11 cellular contexts compared by ENCODE assay signal in genomic region chr12:100995771-100996170, GRCh38.
DNase-seq lines count a peak whose midpoint lies in the region; ATAC-seq and TF ChIP-seq lines count a peak whose summit lies in the region.
"Had no signal": no experiment of that assay in that cellular context is flagged by ENCODE, and none has a peak within 500 bp of the region (broad histone marks: within the 10 kb centered on the region; RNA-seq: fewer than 3 reads in every experiment).

No MANE protein-coding gene starts in this region.

- H3K9me3 Mint-ChIP-seq in activated naive CD4-positive, alpha-beta T cell treated with anti-CD3 and anti-CD28 coated beads, Interleukin-2, amount 10 ng/mL, durations not matched to agents 7 days and 5 days = peaks cover 2% of the 10 kb centered on the region

- no peak overlapping the region for H3K9ac ChIP-seq in HUES48 (ENCODE audit: low read depth, low read length)

- in situ Hi-C loops in GM13977 (cut with MboI; ENCODE audit: low pct_unique_long_range_greater_than_20kb, low sequenced_read_pairs, unreplicated experiment) = no loop called here

- H3K9me3 ChIP-seq in HUES48 (ENCODE audit: control insufficient read depth, insufficient read depth, low read length) = no peaks in the 10 kb centered on the region

- H3K27me3 Mint-ChIP-seq in activated naive CD4-positive, alpha-beta T cell treated with anti-CD3 and anti-CD28 coated beads, Interleukin-2, amount 10 ng/mL, durations not matched to agents 7 days and 5 days = no peaks in the 10 kb centered on the region

- ATAC-seq in GM19455 (IDR thresholded peaks at IDR 0.05; ENCODE audit: unreplicated experiment) (peak; percentile 83), HG02840 (IDR thresholded peaks at IDR 0.05; ENCODE audit: low FRiP score, unreplicated experiment) (peak; percentile 55)

- no peaks in the 10 kb centered on the region for H3K36me3 Mint-ChIP-seq in activated naive CD4-positive, alpha-beta T cell treated with anti-CD3 and anti-CD28 coated beads, Interleukin-2, amount 10 ng/mL, durations not matched to agents 7 days and 5 days

- H3K4me3 ChIP-seq in HUES48 (ENCODE audit: low read depth, low read length) = no peak overlapping the region
- H3K4me3 ChIP-seq: SK-N-MC had no signal

- CTCF ChIA-PET in activated naive CD4-positive, alpha-beta T cell treated with anti-CD3 and anti-CD28 coated beads, Interleukin-2, amount 10 ng/mL, durations not matched to agents 7 days and 5 days (lab: Charles Lee) = interaction anchor here (0.6 kb wide), 1 partner anchor 971 kb away, joined by 3 read pairs; no protein-coding TSS in a partner anchor

- H3K27ac ChIP-seq in HUES48 (ENCODE audit: low read depth, low read length) = peak overlapping the region; percentile 82
- H3K27ac ChIP-seq: SK-N-MC had no signal

- peak; percentile 6 for TF ChIP-seq CTCF in GM13977 (IDR thresholded peaks at IDR 0.05; ENCODE audit: extremely low read depth, insufficient read depth, missing control alignments)

- DNase-seq in GM13977 (ENCODE audit: low spot score) = peak; percentile 7
- no peak for DNase-seq in C1 segment of cervical spinal cord (lab: John Stamatoyannopoulos, UW)
- no peak for DNase-seq in retina
- no peak for DNase-seq in NCI-H2081 (lab: John Stamatoyannopoulos, UW)
- no peak for DNase-seq in activated naive CD4-positive, alpha-beta T cell treated with anti-CD3 and anti-CD28 coated beads, Interleukin-2, amount 10 ng/mL, durations not matched to agents 7 days and 5 days
- DNase-seq: small intestine; stimulated activated CD8-positive, alpha-beta memory T cell treated with anti-CD3 and anti-CD28 coated beads, Interleukin-4, amount 100 ng/mL, for 48 hours had no signal

- no peak overlapping the region for H3K27ac Mint-ChIP-seq in activated naive CD4-positive, alpha-beta T cell treated with anti-CD3 and anti-CD28 coated beads, Interleukin-2, amount 10 ng/mL, durations not matched to agents 7 days and 5 days

- H3K27me3 ChIP-seq in HUES48 (ENCODE audit: control insufficient read depth, insufficient read depth, low read length) = no peaks in the 10 kb centered on the region

- no peaks in the 10 kb centered on the region for H3K4me1 Mint-ChIP-seq in activated naive CD4-positive, alpha-beta T cell treated with anti-CD3 and anti-CD28 coated beads, Interleukin-2, amount 10 ng/mL, durations not matched to agents 7 days and 5 days

- peaks cover 10% of the 10 kb centered on the region for H3K4me1 ChIP-seq in HUES48 (ENCODE audit: control insufficient read depth, insufficient read depth, low read length)

- H3K4me3 Mint-ChIP-seq in activated naive CD4-positive, alpha-beta T cell treated with anti-CD3 and anti-CD28 coated beads, Interleukin-2, amount 10 ng/mL, durations not matched to agents 7 days and 5 days = no peak overlapping the region

- H3K36me3 ChIP-seq in HUES48 (ENCODE audit: control insufficient read depth, insufficient read depth, low read length) = no peaks in the 10 kb centered on the region
